In the genomic region with DNA sequence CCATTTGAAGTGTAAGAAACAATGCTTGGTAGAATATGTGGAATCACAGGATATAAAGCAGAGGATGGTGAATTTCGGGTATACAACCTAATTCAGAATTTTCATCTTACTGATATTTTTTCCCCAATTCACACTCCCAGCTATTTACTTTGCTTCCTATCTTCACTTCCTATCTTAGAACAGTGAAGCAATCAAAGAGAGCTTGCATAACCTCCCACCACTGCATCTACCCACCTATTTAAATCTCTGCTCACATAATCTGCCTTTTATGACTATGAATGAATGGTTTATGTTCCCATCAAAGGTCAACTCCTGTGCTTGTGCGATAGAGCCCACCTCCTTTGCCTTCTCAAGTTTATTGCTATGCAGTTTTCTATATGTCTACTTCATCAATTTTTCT, we compare ENCODE assay signal across 1 cellular context.
TF ChIP-seq lines count a peak whose summit lies in the region.

No MANE protein-coding gene starts in this region.

TF ChIP-seq in HepG2, 621 proteins besides CTCF, POLR2A, EP300 and RAD21 (continued from another document and continues in another):
- TF ChIP-seq ARID4A (CRISPR knock-in tag; IDR thresholded peaks at IDR 0.05; ENCODE audit: borderline replicate concordance) (no peak), CC2D1A (CRISPR knock-in tag; IDR thresholded peaks at IDR 0.05) (no peak), TEAD2 (CRISPR knock-in tag; IDR thresholded peaks at IDR 0.05) (no peak), ZNF850 (CRISPR knock-in tag; conservative IDR thresholded peaks at IDR 0.05) (no peak), NONO (IDR thresholded peaks at IDR 0.05) (no peak), NONO (CRISPR knock-in tag; conservative IDR thresholded peaks at IDR 0.05) (0 out of 2 replicates have a peak, but pooled peaks have one; percentile 31), ZNF75D (CRISPR knock-in tag; IDR thresholded peaks at IDR 0.05; ENCODE audit: borderline replicate concordance) (no peak), BRF2 (CRISPR knock-in tag; IDR thresholded peaks at IDR 0.05) (no peak), KAT8 (CRISPR knock-in tag; IDR thresholded peaks at IDR 0.05) (peak; percentile 35; the same call in 1 of the 2 replicates), RBM22 (optimal IDR thresholded peaks at IDR 0.05; ENCODE audit: low read length) (no peak), ATM (IDR thresholded peaks at IDR 0.05; ENCODE audit: borderline replicate concordance) (no peak), GATAD1 (CRISPR knock-in tag; IDR thresholded peaks at IDR 0.05) (no peak), TBX2 (CRISPR knock-in tag; IDR thresholded peaks at IDR 0.05; ENCODE audit: borderline replicate concordance) (peak; percentile 34; the same call in 1 of the 2 replicates), CEBPG (CRISPR knock-in tag; IDR thresholded peaks at IDR 0.05) (peak; percentile 97), JARID2 (CRISPR knock-in tag; IDR thresholded peaks at IDR 0.05; ENCODE audit: insufficient replicate concordance) (no peak), ZNF563 (CRISPR knock-in tag; IDR thresholded peaks at IDR 0.05) (no peak), HNF4A (CRISPR knock-in tag; IDR thresholded peaks at IDR 0.05) (peak; percentile 31; the same call in 1 of the 2 replicates), ZNF614 (CRISPR knock-in tag; IDR thresholded peaks at IDR 0.05; ENCODE audit: borderline replicate concordance) (0 out of 2 replicates have a peak, but pooled peaks have one; percentile 23), ZNF800 (CRISPR knock-in tag; IDR thresholded peaks at IDR 0.05) (no peak), ZNF557 (CRISPR knock-in tag; IDR thresholded peaks at IDR 0.05) (no peak), ZNF644 (CRISPR knock-in tag; IDR thresholded peaks at IDR 0.05; ENCODE audit: low read depth) (no peak), ERF (CRISPR knock-in tag; IDR thresholded peaks at IDR 0.05) (no peak), ZFP36L1 (CRISPR knock-in tag; IDR thresholded peaks at IDR 0.05) (no peak), KAT2B (IDR thresholded peaks at IDR 0.05; ENCODE audit: borderline replicate concordance, low read depth, low read length) (no peak)
- TF ChIP-seq, protein P1, sequence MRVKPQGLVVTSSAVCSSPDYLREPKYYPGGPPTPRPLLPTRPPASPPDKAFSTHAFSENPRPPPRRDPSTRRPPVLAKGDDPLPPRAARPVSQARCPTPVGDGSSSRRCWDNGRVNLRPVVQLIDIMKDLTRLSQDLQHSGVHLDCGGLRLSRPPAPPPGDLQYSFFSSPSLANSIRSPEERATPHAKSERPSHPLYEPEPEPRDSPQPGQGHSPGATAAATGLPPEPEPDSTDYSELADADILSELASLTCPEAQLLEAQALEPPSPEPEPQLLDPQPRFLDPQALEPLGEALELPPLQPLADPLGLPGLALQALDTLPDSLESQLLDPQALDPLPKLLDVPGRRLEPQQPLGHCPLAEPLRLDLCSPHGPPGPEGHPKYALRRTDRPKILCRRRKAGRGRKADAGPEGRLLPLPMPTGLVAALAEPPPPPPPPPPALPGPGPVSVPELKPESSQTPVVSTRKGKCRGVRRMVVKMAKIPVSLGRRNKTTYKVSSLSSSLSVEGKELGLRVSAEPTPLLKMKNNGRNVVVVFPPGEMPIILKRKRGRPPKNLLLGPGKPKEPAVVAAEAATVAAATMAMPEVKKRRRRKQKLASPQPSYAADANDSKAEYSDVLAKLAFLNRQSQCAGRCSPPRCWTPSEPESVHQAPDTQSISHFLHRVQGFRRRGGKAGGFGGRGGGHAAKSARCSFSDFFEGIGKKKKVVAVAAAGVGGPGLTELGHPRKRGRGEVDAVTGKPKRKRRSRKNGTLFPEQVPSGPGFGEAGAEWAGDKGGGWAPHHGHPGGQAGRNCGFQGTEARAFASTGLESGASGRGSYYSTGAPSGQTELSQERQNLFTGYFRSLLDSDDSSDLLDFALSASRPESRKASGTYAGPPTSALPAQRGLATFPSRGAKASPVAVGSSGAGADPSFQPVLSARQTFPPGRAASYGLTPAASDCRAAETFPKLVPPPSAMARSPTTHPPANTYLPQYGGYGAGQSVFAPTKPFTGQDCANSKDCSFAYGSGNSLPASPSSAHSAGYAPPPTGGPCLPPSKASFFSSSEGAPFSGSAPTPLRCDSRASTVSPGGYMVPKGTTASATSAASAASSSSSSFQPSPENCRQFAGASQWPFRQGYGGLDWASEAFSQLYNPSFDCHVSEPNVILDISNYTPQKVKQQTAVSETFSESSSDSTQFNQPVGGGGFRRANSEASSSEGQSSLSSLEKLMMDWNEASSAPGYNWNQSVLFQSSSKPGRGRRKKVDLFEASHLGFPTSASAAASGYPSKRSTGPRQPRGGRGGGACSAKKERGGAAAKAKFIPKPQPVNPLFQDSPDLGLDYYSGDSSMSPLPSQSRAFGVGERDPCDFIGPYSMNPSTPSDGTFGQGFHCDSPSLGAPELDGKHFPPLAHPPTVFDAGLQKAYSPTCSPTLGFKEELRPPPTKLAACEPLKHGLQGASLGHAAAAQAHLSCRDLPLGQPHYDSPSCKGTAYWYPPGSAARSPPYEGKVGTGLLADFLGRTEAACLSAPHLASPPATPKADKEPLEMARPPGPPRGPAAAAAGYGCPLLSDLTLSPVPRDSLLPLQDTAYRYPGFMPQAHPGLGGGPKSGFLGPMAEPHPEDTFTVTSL (CRISPR knock-in tag; IDR thresholded peaks at IDR 0.05; ENCODE audit: borderline replicate concordance), result peak; percentile 69; the same call in 1 of the 2 replicates
- TF ChIP-seq, protein P2, sequence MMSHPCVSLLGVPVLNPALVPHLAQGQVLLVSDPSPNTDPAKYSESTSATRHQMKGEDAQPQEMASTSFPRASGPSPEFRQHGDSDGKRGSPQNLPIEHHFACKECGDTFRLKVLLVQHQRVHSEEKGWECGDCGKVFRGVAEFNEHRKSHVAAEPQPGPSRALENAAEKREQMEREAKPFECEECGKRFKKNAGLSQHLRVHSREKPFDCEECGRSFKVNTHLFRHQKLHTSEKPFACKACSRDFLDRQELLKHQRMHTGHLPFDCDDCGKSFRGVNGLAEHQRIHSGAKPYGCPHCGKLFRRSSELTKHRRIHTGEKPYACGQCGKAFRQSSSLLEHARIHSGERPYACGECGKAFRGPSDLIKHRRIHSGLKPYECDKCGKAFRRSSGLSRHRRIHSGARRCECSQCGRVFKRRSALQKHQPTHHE (CRISPR knock-in tag; IDR thresholded peaks at IDR 0.05; ENCODE audit: borderline replicate concordance), result no peak
- TF ChIP-seq, protein P3, sequence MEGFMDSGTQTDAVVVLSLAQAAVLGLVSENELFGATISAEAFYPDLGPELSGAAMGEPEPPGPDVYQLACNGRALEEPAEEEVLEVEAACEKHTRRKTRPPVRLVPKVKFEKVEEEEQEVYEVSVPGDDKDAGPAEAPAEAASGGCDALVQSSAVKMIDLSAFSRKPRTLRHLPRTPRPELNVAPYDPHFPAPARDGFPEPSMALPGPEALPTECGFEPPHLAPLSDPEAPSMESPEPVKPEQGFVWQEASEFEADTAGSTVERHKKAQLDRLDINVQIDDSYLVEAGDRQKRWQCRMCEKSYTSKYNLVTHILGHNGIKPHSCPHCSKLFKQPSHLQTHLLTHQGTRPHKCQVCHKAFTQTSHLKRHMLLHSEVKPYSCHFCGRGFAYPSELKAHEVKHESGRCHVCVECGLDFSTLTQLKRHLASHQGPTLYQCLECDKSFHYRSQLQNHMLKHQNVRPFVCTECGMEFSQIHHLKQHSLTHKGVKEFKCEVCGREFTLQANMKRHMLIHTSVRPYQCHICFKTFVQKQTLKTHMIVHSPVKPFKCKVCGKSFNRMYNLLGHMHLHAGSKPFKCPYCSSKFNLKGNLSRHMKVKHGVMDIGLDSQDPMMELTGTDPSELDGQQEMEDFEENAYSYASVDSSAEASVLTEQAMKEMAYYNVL (CRISPR knock-in tag; IDR thresholded peaks at IDR 0.05; ENCODE audit: borderline replicate concordance), result no peak
- TF ChIP-seq, protein P4, sequence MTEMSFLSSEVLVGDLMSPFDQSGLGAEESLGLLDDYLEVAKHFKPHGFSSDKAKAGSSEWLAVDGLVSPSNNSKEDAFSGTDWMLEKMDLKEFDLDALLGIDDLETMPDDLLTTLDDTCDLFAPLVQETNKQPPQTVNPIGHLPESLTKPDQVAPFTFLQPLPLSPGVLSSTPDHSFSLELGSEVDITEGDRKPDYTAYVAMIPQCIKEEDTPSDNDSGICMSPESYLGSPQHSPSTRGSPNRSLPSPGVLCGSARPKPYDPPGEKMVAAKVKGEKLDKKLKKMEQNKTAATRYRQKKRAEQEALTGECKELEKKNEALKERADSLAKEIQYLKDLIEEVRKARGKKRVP (CRISPR knock-in tag; IDR thresholded peaks at IDR 0.05), result peak in 1 of 2 experiments; percentile 69; a peak in 1 of 4 replicates
- TF ChIP-seq, protein P5, sequence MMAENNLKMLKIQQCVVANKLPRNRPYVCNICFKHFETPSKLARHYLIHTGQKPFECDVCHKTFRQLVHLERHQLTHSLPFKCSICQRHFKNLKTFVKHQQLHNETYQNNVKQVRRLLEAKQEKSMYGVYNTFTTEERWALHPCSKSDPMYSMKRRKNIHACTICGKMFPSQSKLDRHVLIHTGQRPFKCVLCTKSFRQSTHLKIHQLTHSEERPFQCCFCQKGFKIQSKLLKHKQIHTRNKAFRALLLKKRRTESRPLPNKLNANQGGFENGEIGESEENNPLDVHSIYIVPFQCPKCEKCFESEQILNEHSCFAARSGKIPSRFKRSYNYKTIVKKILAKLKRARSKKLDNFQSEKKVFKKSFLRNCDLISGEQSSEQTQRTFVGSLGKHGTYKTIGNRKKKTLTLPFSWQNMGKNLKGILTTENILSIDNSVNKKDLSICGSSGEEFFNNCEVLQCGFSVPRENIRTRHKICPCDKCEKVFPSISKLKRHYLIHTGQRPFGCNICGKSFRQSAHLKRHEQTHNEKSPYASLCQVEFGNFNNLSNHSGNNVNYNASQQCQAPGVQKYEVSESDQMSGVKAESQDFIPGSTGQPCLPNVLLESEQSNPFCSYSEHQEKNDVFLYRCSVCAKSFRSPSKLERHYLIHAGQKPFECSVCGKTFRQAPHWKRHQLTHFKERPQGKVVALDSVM (CRISPR knock-in tag; IDR thresholded peaks at IDR 0.05), result no peak
- TF ChIP-seq, protein P6, sequence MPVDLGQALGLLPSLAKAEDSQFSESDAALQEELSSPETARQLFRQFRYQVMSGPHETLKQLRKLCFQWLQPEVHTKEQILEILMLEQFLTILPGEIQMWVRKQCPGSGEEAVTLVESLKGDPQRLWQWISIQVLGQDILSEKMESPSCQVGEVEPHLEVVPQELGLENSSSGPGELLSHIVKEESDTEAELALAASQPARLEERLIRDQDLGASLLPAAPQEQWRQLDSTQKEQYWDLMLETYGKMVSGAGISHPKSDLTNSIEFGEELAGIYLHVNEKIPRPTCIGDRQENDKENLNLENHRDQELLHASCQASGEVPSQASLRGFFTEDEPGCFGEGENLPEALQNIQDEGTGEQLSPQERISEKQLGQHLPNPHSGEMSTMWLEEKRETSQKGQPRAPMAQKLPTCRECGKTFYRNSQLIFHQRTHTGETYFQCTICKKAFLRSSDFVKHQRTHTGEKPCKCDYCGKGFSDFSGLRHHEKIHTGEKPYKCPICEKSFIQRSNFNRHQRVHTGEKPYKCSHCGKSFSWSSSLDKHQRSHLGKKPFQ (CRISPR knock-in tag; IDR thresholded peaks at IDR 0.05; ENCODE audit: insufficient replicate concordance), result peak; percentile 91
